In genomic region chr9:93649610-93650261, GRCh38 we compare ENCODE assay signal across 22 cellular contexts.
DNase-seq lines count a peak whose midpoint lies in the region; ATAC-seq and TF ChIP-seq lines count a peak whose summit lies in the region.
"Had no signal": no experiment of that assay in that cellular context is flagged by ENCODE, and none has a peak within 500 bp of the region (broad histone marks: within the 10 kb centered on the region; RNA-seq: fewer than 3 reads in every experiment).

No MANE protein-coding gene starts in this region.

- H2AK5ac ChIP-seq in IMR-90 (ENCODE audit: low read depth, low read length), result no peak overlapping the region

- no peaks in the 10 kb centered on the region for H3K4me1 ChIP-seq in IMR-90 (ENCODE audit: control insufficient read depth, insufficient read depth, low read length)
- H3K4me1 ChIP-seq: BLaER1, stomach, uterus had no signal

- no peak overlapping the region for H3K4ac ChIP-seq in IMR-90 (ENCODE audit: low read depth, low read length)

- intact Hi-C loops in IMR-90 (cut with micrococcal nuclease), result no loop called here

- in situ Hi-C loops in IMR-90 (cut with MboI; ENCODE audit: low sequenced_read_pairs), result no loop called here

- BruUV-seq in IMR-90 (replicated peaks; lab: Mats Ljungman, UMichigan), result no TSS peak

- peak overlapping the region; percentile 55 for H2AK9ac ChIP-seq in IMR-90 (replicated peaks; ENCODE audit: low read depth, low read length, poor library complexity)

- no peak overlapping the region for H3K27ac ChIP-seq in IMR-90 (ENCODE audit: insufficient read depth, low read length)
- H3K27ac ChIP-seq: BLaER1, stomach, uterus had no signal

- no peak overlapping the region for H3K4me2 ChIP-seq in IMR-90 (ENCODE audit: low read depth, low read length)
- H3K4me2 ChIP-seq: BLaER1 had no signal

- TF ChIP-seq CTCF in IMR-90 (conservative IDR thresholded peaks at IDR 0.05; ENCODE audit: low read depth, low read length) (no peak), epithelial cell of esophagus (IDR thresholded peaks at IDR 0.05; ENCODE audit: insufficient read depth, low read depth, low read length, missing control alignments) (no peak)

- H4K91ac ChIP-seq in IMR-90 (ENCODE audit: insufficient read depth, low read depth, low read length), result no peak overlapping the region

- no peak overlapping the region for H2BK5ac ChIP-seq in IMR-90 (ENCODE audit: low read depth, low read length, poor library complexity, severe bottlenecking)

- H3K27me3 ChIP-seq in IMR-90 (ENCODE audit: control insufficient read depth, insufficient read depth, low read length), result no peaks in the 10 kb centered on the region
- H3K27me3 ChIP-seq: BLaER1, stomach, uterus had no signal

- no peak overlapping the region for H4K5ac ChIP-seq in IMR-90 (ENCODE audit: low read depth, low read length)

- H2AFZ ChIP-seq in IMR-90 (replicated peaks; ENCODE audit: low read length, poor library complexity), result peak overlapping the region; percentile 56

- peaks cover 16% of the 10 kb centered on the region for H3K9me1 ChIP-seq in IMR-90 (ENCODE audit: insufficient read depth, low read length)

- H2BK15ac ChIP-seq in IMR-90 (ENCODE audit: low read depth, low read length), result no peak overlapping the region

- POLR2A ChIA-PET in IMR-90 (lab: Charles Lee; ENCODE audit: unreplicated experiment), result no interaction called here

- 0 out of 2 replicates have a peak, but pooled peaks cover 5% of the 10 kb centered on the region for H4K20me1 ChIP-seq in IMR-90 (ENCODE audit: insufficient read depth, low read length)
- H4K20me1 ChIP-seq: BLaER1 had no signal

- H3K9me3 ChIP-seq in IMR-90 (ENCODE audit: control insufficient read depth, insufficient read depth, low read length), result no peaks in the 10 kb centered on the region
- H3K9me3 ChIP-seq: BLaER1, stomach, uterus had no signal

- peak; percentile 56 for DNase-seq in activated effector memory CD4-positive, alpha-beta T cell treated with anti-CD3 and anti-CD28 coated beads, Interleukin-2, amount 50 U/mL, for 16 hours
- no peak for DNase-seq in activated effector memory CD4-positive, alpha-beta T cell treated with Interleukin-2 at 50 U/mL for 16 hours
- DNase-seq in IMR-90 (peak; percentile 19), epithelial cell of esophagus (ENCODE audit: low read depth) (peak; percentile 29), SHP77 (lab: John Stamatoyannopoulos, UW) (no peak), A172 (ENCODE audit: low spot score) (no peak)
- DNase-seq in stimulated activated naive CD8-positive, alpha-beta T cell treated with anti-CD3 and anti-CD28 coated beads, Interleukin-15, Interleukin-2, amounts not matched to agents 100 U/mL and 50 U/mL, for 24 hours, result no peak
- DNase-seq: activated CD4-positive, alpha-beta T cell treated with anti-CD3 and anti-CD28 coated beads for 4 hours; activated naive CD4-positive, alpha-beta T cell treated with anti-CD3 and anti-CD28 coated beads, Interleukin-2, amount 50 U/mL, for 16 hours; Calu3; effector memory CD8-positive, alpha-beta T cell; EL; HFFc6; NCI-H1417; NCI-H524 treated with DMSO at 0.1 percent for 48 hours; nephron progenitor cell; stimulated activated CD4-positive, alpha-beta T cell treated with anti-CD3 and anti-CD28 coated beads, Interleukin-4, amount 100 ng/mL, for 1 hour; T-helper 9 cell had no signal

- no peak overlapping the region for H3K23ac ChIP-seq in IMR-90 (ENCODE audit: low read depth, low read length)

- H2BK20ac ChIP-seq in IMR-90 (ENCODE audit: low read depth, low read length), result no peak overlapping the region

- no peak overlapping the region for H3K9ac ChIP-seq in IMR-90 (ENCODE audit: low read depth, low read length)
- H3K9ac ChIP-seq: BLaER1 had no signal

- dilution Hi-C loops in IMR-90 (cut with HindIII; ENCODE audit: low sequenced_read_pairs, unreplicated experiment), result no loop called here

- no peak overlapping the region for H3K14ac ChIP-seq in IMR-90 (replicated peaks; ENCODE audit: low read depth, low read length)

- no peak for TF ChIP-seq RAD21 in IMR-90 (IDR thresholded peaks at IDR 0.05; ENCODE audit: low read length)

- ATAC-seq in IMR-90 (ENCODE audit: low read depth) (no peak), HG02973 (IDR thresholded peaks at IDR 0.05; ENCODE audit: unreplicated experiment) (no peak)
- peak; percentile 20 for ATAC-seq in stimulated activated naive CD8-positive, alpha-beta T cell treated with anti-CD3 and anti-CD28 coated beads, Interleukin-15, Interleukin-2, amounts not matched to agents 100 U/mL and 50 U/mL, for 24 hours
- ATAC-seq: effector memory CD8-positive, alpha-beta T cell had no signal

- 90% methylated on average over 19 of the region's 19 CpGs; no CpG with 5 or more reads in 1 of the 2 experiments for WGBS in IMR-90 (ENCODE audit: extremely low coverage in 2 of 2, insufficient read length in 1 of 2), 2 experiments

- no peak overlapping the region for H3K18ac ChIP-seq in IMR-90 (ENCODE audit: low read depth, low read length)

- no peak overlapping the region for H4K8ac ChIP-seq in IMR-90 (ENCODE audit: low read depth in 2 of 2, low read length in 2 of 2)

- H3K56ac ChIP-seq in IMR-90 (ENCODE audit: extremely low read depth, insufficient read depth, low read length), result no peak overlapping the region

- H3K4me3 ChIP-seq in IMR-90 (ENCODE audit: insufficient read depth, low read depth, low read length) (no peak overlapping the region), epithelial cell of esophagus (ENCODE audit: low read length) (no peak overlapping the region)
- H3K4me3 ChIP-seq: BLaER1, stomach, uterus had no signal

- no peak overlapping the region for H2BK120ac ChIP-seq in IMR-90 (ENCODE audit: low read depth, low read length)

- peaks cover 0 to 9% of the 10 kb centered on the region in 2 experiments; a peak in 2 of 4 replicates for H3K79me1 ChIP-seq in IMR-90 (ENCODE audit: low read depth in 1 of 2, low read length in 2 of 2)

- peaks cover 59% of the 10 kb centered on the region for H3K36me3 ChIP-seq in IMR-90 (ENCODE audit: control insufficient read depth, insufficient read depth, low read length)
- H3K36me3 ChIP-seq: uterus had no signal

- TF ChIP-seq POLR2A in IMR-90 (IDR thresholded peaks at IDR 0.05; ENCODE audit: low read depth, low read length), result no peak

- CTCF ChIA-PET in IMR-90 (lab: Yijun Ruan, JAX), result no interaction called here

TF ChIP-seq in IMR-90, 13 proteins besides CTCF, POLR2A, EP300 and RAD21:
- TF ChIP-seq CHD1 (IDR thresholded peaks at IDR 0.05; ENCODE audit: low read depth, low read length), result no peak
- TF ChIP-seq FOS (IDR thresholded peaks at IDR 0.05; ENCODE audit: low read depth, low read length), result no peak
- no peak for TF ChIP-seq RFX5 (IDR thresholded peaks at IDR 0.05; ENCODE audit: low read depth, low read length)
- TF ChIP-seq SMC3 (IDR thresholded peaks at IDR 0.05; ENCODE audit: low read depth, low read length), result no peak
- no peak for TF ChIP-seq MAZ (IDR thresholded peaks at IDR 0.05; ENCODE audit: borderline replicate concordance, low read depth, low read length)
- TF ChIP-seq BHLHE40 (IDR thresholded peaks at IDR 0.05; ENCODE audit: low read depth, low read length), result no peak
- TF ChIP-seq, protein P1, sequence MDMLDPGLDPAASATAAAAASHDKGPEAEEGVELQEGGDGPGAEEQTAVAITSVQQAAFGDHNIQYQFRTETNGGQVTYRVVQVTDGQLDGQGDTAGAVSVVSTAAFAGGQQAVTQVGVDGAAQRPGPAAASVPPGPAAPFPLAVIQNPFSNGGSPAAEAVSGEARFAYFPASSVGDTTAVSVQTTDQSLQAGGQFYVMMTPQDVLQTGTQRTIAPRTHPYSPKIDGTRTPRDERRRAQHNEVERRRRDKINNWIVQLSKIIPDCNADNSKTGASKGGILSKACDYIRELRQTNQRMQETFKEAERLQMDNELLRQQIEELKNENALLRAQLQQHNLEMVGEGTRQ (IDR thresholded peaks at IDR 0.05; ENCODE audit: low read depth, low read length), result no peak
- TF ChIP-seq CEBPB (IDR thresholded peaks at IDR 0.05; ENCODE audit: low read depth, low read length), result no peak
- TF ChIP-seq ELK1 (IDR thresholded peaks at IDR 0.05; ENCODE audit: borderline replicate concordance, low read depth, low read length), result no peak
- TF ChIP-seq NFE2L2 (IDR thresholded peaks at IDR 0.05; ENCODE audit: low read depth, low read length), result no peak
- TF ChIP-seq RCOR1 (IDR thresholded peaks at IDR 0.05; ENCODE audit: insufficient replicate concordance, low read length), result no peak
- TF ChIP-seq MXI1 (IDR thresholded peaks at IDR 0.05; ENCODE audit: borderline replicate concordance, low read depth, low read length), result no peak
- TF ChIP-seq MAFK (IDR thresholded peaks at IDR 0.05; ENCODE audit: low read depth, low read length), result no peak

Comparison
In these comparisons a context has a peak if more than half of its experiments do, and no peak if none do; other contexts are left out.
1. DNase-seq: peak in activated effector memory CD4-positive, alpha-beta T cell treated with anti-CD3 and anti-CD28 coated beads, Interleukin-2, amount 50 U/mL, for 16 hours (single experiment), IMR-90 (single experiment) and epithelial cell of esophagus (single experiment); none in activated effector memory CD4-positive, alpha-beta T cell treated with Interleukin-2 at 50 U/mL for 16 hours (single experiment), stimulated activated naive CD8-positive, alpha-beta T cell treated with anti-CD3 and anti-CD28 coated beads, Interleukin-15, Interleukin-2, amounts not matched to agents 100 U/mL and 50 U/mL, for 24 hours (single experiment), SHP77 (0 of 2) and A172 (single experiment).